Comparison of ENCODE assay signal across 8 cellular contexts in the genomic region with DNA sequence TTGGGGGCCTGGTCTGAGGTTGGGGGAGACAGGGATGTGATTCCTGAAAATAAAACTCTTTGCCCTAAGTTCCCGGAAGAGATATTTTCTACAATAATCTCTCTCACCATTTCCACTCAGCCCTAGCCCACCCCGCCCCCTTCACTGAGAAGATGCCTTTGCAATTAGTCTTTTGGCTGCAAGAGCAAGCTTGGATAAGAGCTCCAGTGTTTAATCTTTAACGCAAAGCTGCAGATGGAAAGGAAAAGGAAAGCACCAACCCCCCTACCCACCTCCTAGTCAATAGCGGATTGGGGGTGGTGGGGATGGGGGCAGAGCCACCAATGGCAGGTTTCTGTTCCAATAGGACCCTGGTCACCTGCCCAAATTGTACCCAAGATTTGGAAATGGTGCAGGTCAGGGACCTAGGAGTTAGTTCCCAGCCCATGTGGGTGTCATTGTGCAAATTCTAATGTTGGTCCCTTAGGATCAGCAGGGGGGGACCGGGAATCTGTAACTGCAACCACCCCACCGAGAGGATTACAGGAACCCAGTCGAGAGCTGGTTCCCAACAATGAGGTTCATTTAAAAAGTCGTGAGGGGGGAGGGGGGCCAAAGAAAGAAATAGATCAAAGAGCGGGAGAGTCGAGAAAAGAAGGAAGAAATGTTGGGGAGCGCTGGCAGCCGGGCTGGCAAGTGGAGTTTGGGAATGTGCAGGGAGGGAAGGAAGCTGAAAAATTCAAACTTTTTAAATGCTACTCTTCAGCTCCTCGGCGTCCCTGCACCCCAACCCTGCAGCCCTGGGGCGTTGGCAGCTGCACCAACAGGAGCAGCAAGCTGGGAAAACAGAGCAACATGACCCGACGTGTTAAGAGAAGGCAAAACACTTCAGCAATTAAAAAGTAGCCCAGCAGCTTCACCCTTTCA. TPM values are rescaled to one million over a fixed set of nuclear protein-coding genes. Genes with fewer than 3 reads are reported as not detected.
DNase-seq lines count a peak whose midpoint lies in the region; ATAC-seq, FAIRE-seq and TF ChIP-seq lines count a peak whose summit lies in the region.

No MANE protein-coding gene starts in this region.

- H3K9me3 Mint-ChIP-seq in GM23338 = peaks cover 15% of the 10 kb centered on the region
- no peaks in the 10 kb centered on the region for H3K9me3 Mint-ChIP-seq in activated T-helper 17 cell treated with anti-CD3 and anti-CD28 coated beads, Interleukin-2, amount 50 U/mL, for 72 hours

- peak overlapping the region; percentile 95 for H3K4me3 Mint-ChIP-seq in GM23338
- peak overlapping the region; percentile 87 for H3K4me3 Mint-ChIP-seq in activated T-helper 17 cell treated with anti-CD3 and anti-CD28 coated beads, Interleukin-2, amount 50 U/mL, for 72 hours

- peaks cover 3% of the 10 kb centered on the region; the same call in 1 of the 2 replicates for H3K9me2 ChIP-seq in GM23338 (ENCODE audit: insufficient read depth)
- H3K9me2 ChIP-seq in hepatocyte (replicated peaks; ENCODE audit: insufficient read depth) = no peaks in the 10 kb centered on the region

- H3K4me2 ChIP-seq in A549 (peak overlapping the region; percentile 92), GM23338 (peak overlapping the region; percentile 97), hepatocyte (peak overlapping the region; percentile 88), skeletal muscle satellite cell (ENCODE audit: low read length) (peak overlapping the region; percentile 97)

- H3K9me3 ChIP-seq in A549 = no peaks in the 10 kb centered on the region
- H3K9me3 ChIP-seq in hepatocyte (ENCODE audit: low read depth) = no peaks in the 10 kb centered on the region
- H3K9me3 ChIP-seq in skeletal muscle satellite cell (replicated peaks; ENCODE audit: low read length) = no peaks in the 10 kb centered on the region

- CTCF ChIA-PET in A549 (lab: Yijun Ruan, JAX) = interaction anchor here (0.6 to 12.0 kb wide), 9 partner anchors 26 to 858 kb away, joined by 3 to 117 read pairs (median 4); no protein-coding TSS in a partner anchor

- H3K36me3 Mint-ChIP-seq in GM23338 (ENCODE audit: low read depth) = peaks cover 75% of the 10 kb centered on the region
- peaks cover 88% of the 10 kb centered on the region for H3K36me3 Mint-ChIP-seq in activated T-helper 17 cell treated with anti-CD3 and anti-CD28 coated beads, Interleukin-2, amount 50 U/mL, for 72 hours (ENCODE audit: low read depth)

- H3K9ac ChIP-seq in skeletal muscle satellite cell (ENCODE audit: low read depth, low read length) = peak overlapping the region; percentile 97

- peaks cover 69% of the 10 kb centered on the region for H3K27me3 Mint-ChIP-seq in GM23338 (ENCODE audit: insufficient read depth, low read depth, poor library complexity)
- no peaks in the 10 kb centered on the region for H3K27me3 Mint-ChIP-seq in activated T-helper 17 cell treated with anti-CD3 and anti-CD28 coated beads, Interleukin-2, amount 50 U/mL, for 72 hours

- 1% methylated on average over 17 of the region's 17 CpGs for WGBS in A549 (ENCODE audit: missing lambda C conversion rate)
- WGBS in hepatocyte (ENCODE audit: low lambda C conversion rate, missing lambda C conversion rate) = 3% methylated on average over 17 of the region's 17 CpGs

- H3K36me3 ChIP-seq in GM23338 (ENCODE audit: insufficient read depth) = peaks cover 28% of the 10 kb centered on the region
- peaks cover 3% of the 10 kb centered on the region for H3K36me3 ChIP-seq in hepatocyte (replicated peaks; ENCODE audit: insufficient read depth, low read depth)
- peaks cover 57% of the 10 kb centered on the region for H3K36me3 ChIP-seq in skeletal muscle satellite cell (ENCODE audit: insufficient read depth, low read length)

- FAIRE-seq in A549 (lab: Jason Lieb, UNC) = no peak

- H3K79me2 ChIP-seq in GM23338 (replicated peaks; ENCODE audit: insufficient read depth) (peaks cover 58% of the 10 kb centered on the region), hepatocyte (peaks cover 67% of the 10 kb centered on the region)

- no peak for TF ChIP-seq EP300 in A549 (IDR thresholded peaks at IDR 0.05)

- H3K27me3 ChIP-seq in GM23338 (ENCODE audit: insufficient read depth) (no peaks in the 10 kb centered on the region), hepatocyte (no peaks in the 10 kb centered on the region), skeletal muscle satellite cell (ENCODE audit: control insufficient read depth, insufficient read depth, low read length) (no peaks in the 10 kb centered on the region)

- no peak for TF ChIP-seq CTCF in A549 (IDR thresholded peaks at IDR 0.05)
- TF ChIP-seq CTCF in GM23338 (conservative IDR thresholded peaks at IDR 0.05; ENCODE audit: low read depth in 2 of 2) = no peak
- TF ChIP-seq CTCF in hepatocyte (IDR thresholded peaks at IDR 0.05; ENCODE audit: poor library complexity) = no peak

- peak overlapping the region; percentile 100 for H3K27ac Mint-ChIP-seq in GM23338
- H3K27ac Mint-ChIP-seq in activated T-helper 17 cell treated with anti-CD3 and anti-CD28 coated beads, Interleukin-2, amount 50 U/mL, for 72 hours = peak overlapping the region; percentile 99

- H2AFZ ChIP-seq in GM23338 (no peak overlapping the region), hepatocyte (no peak overlapping the region)

- DNase-seq in A549 (ENCODE audit: low read depth in 1 of 2, low spot score in 1 of 2) (peak in 1 of 2 experiments; percentile 38), GM23338 (ENCODE audit: low spot score) (peak; percentile 43), hepatocyte (ENCODE audit: low spot score) (no peak), AML-193 (lab: John Stamatoyannopoulos, UW) (no peak), NCI-H2029 treated with DMSO at 0.1 percent for 48 hours (lab: John Stamatoyannopoulos, UW) (no peak)

- ATAC-seq in A549 = no peak
- no peak for ATAC-seq in GM23338
- no peak for ATAC-seq in activated T-helper 17 cell treated with anti-CD3 and anti-CD28 coated beads, Interleukin-2, amount 50 U/mL, for 72 hours (replicated peaks)
- ATAC-seq in GM18858 (IDR thresholded peaks at IDR 0.05; ENCODE audit: unreplicated experiment) = no peak

- TF ChIP-seq POLR2A in A549 (IDR thresholded peaks at IDR 0.05; ENCODE audit: low read length) = no peak

- H3K4me1 Mint-ChIP-seq in GM23338 = peaks cover 41% of the 10 kb centered on the region
- peaks cover 24% of the 10 kb centered on the region for H3K4me1 Mint-ChIP-seq in activated T-helper 17 cell treated with anti-CD3 and anti-CD28 coated beads, Interleukin-2, amount 50 U/mL, for 72 hours

- TF ChIP-seq RAD21 in A549 (conservative IDR thresholded peaks at IDR 0.05 in 1 of 2, IDR thresholded peaks at IDR 0.05 in 1 of 2) = 0 out of 5 replicates have a peak, but pooled peaks of 1 of the 2 experiments have one; percentile 0

- H4K20me1 ChIP-seq in GM23338 (replicated peaks; ENCODE audit: insufficient read depth) = peaks cover 18% of the 10 kb centered on the region
- H4K20me1 ChIP-seq in hepatocyte (ENCODE audit: insufficient read depth, poor library complexity, severe bottlenecking) = peaks cover 55% of the 10 kb centered on the region

- H3K4me3 ChIP-seq in A549 = peak overlapping the region; percentile 95
- H3K4me3 ChIP-seq in GM23338 = peak overlapping the region; percentile 92
- peak overlapping the region; percentile 89 for H3K4me3 ChIP-seq in hepatocyte
- H3K4me3 ChIP-seq in skeletal muscle satellite cell (ENCODE audit: low read length) = peak overlapping the region; percentile 99

- H3K4me1 ChIP-seq in A549 = peaks cover 22% of the 10 kb centered on the region
- H3K4me1 ChIP-seq in GM23338 (ENCODE audit: insufficient read depth) = peaks cover 12% of the 10 kb centered on the region; the same call in 1 of the 2 replicates
- peaks cover 22% of the 10 kb centered on the region for H3K4me1 ChIP-seq in hepatocyte (ENCODE audit: insufficient read depth)
- peaks cover 29% of the 10 kb centered on the region for H3K4me1 ChIP-seq in skeletal muscle satellite cell (ENCODE audit: control insufficient read depth, insufficient read depth, low read length)

- POLR2A ChIA-PET in A549 (lab: Yijun Ruan, JAX) = interaction anchor here (0.6 to 10.7 kb wide), 15 partner anchors 12 to 847 kb away, joined by 3 to 187 read pairs (median 7); no protein-coding TSS in a partner anchor

- peaks cover 40% of the 10 kb centered on the region for H3F3A ChIP-seq in GM23338 (replicated peaks; ENCODE audit: low read depth)

- H3K27ac ChIP-seq in A549 (peak overlapping the region; percentile 99 to 100), GM23338 (ENCODE audit: low read depth) (peak overlapping the region; percentile 89), hepatocyte (peak overlapping the region; percentile 99)

TF ChIP-seq in A549, 52 proteins besides CTCF, POLR2A, EP300 and RAD21 (continues in another document):
- no peak for TF ChIP-seq KDM1A (IDR thresholded peaks at IDR 0.05; ENCODE audit: low read depth)
- 0 out of 2 replicates have a peak, but pooled peaks have one; percentile 26 for TF ChIP-seq GATA3 (IDR thresholded peaks at IDR 0.05; ENCODE audit: borderline replicate concordance)
- TF ChIP-seq ZFP36 (IDR thresholded peaks at IDR 0.05; ENCODE audit: borderline replicate concordance, partially characterized antibody) = no peak

TF ChIP-seq in GM23338, 12 proteins besides CTCF, POLR2A, EP300 and RAD21 (continues in another document):
- TF ChIP-seq NANOG (IDR thresholded peaks at IDR 0.05; ENCODE audit: borderline replicate concordance) (no peak), JUNB (IDR thresholded peaks at IDR 0.05; ENCODE audit: unreplicated experiment) (no peak), STAT1 (IDR thresholded peaks at IDR 0.05; ENCODE audit: unreplicated experiment) (no peak), EZH2phosphoT487 (IDR thresholded peaks at IDR 0.05; ENCODE audit: unreplicated experiment) (no peak), EZH2 (IDR thresholded peaks at IDR 0.05; ENCODE audit: low read depth, unreplicated experiment) (no peak)

RNA-seq across cellular contexts. Expression of a gene that starts 1.5 kb away (rescaled TPM):
- polyA plus RNA-seq in A549 (2011; rRNA removed) (73.8 and 76.4 TPM in 2 replicates), A549 (2017; fragmentation: RNase III; extraction: RNeasy Plus Mini Kit Qiagen cat#74134 plus additional on column Dnase treatment) (109 to 135 TPM (median 114 TPM) in 3 replicates), GM23338 (2016; fragmentation: Nextera tagmentation; extraction: Ambion mirVana) (359 and 382 TPM in 2 replicates), hepatocyte (345 and 404 TPM in 2 replicates)
- 303 and 417 TPM in 2 replicates for polyA plus RNA-seq in A549 (2012; cell fraction: cytosol; rRNA removed)
- polyA plus RNA-seq in A549 (2012; cell fraction: nucleus; rRNA removed) = 621 and 1,069 TPM in 2 replicates
- 45.3 and 60.5 TPM in 2 replicates for polyA minus RNA-seq in A549 (2011; rRNA and poly(A)+ RNA removed)
- 108 and 148 TPM in 2 replicates for total RNA-seq in GM23338 (2014; rRNA removed; shearing (Covaris generic))
- 100 to 1,000 TPM in 1 of 2 donors, 10 to 100 TPM in 1; 57.7 to 146 TPM for total RNA-seq in activated T-helper 17 cell treated with anti-CD3 and anti-CD28 coated beads, Interleukin-2, amount 50 U/mL, for 72 hours
- 101 and 111 TPM in 2 replicates for total RNA-seq in hepatocyte
- 97.0 and 105 TPM in 2 replicates for total RNA-seq in skeletal muscle satellite cell (2012; rRNA removed)
